In the genomic region with DNA sequence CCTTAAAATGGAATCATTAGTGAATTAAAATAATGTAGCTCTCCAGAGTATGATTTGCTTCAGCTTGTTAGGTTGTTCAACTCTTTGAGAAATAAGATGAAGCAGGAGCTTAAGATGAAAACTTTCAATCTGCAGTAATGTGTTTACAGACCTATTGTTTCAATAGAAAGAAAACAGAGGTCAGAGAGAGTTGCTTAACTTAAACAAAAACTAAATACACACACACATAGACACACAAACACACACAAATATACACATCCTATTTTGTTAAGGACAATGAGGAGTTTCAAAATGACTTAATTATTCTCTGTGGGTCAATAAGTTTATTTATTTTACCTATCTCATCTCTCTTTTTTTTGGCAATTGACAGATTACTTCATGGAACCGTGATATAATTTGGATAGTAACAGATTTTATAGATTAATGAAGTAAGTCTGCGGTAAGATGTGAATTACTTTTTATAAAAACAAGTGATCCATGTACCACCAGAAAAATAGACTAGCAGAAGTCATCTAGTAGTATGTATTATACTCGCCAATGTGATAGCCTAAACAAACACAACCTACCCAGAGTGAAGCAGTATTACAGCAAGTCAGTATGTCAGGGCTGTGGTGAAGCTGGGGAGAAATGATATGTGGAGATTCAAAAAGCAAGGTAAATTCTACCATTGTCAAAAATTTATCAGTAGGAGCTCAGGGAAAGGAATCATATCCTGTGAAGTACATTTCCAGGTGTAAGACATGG, we compare ENCODE assay signal across 29 cellular contexts.
DNase-seq lines count a peak whose midpoint lies in the region; ATAC-seq, FAIRE-seq and TF ChIP-seq lines count a peak whose summit lies in the region.
"Had no signal": no experiment of that assay in that cellular context is flagged by ENCODE, and none has a peak within 500 bp of the region (broad histone marks: within the 10 kb centered on the region; RNA-seq: fewer than 3 reads in every experiment).

No MANE protein-coding gene starts in this region.

- H3K4me3 Mint-ChIP-seq in activated T-cell treated with anti-CD3 and anti-CD28 coated beads, Interleukin-2, amount 50 U/mL, for 4 hours: no peak overlapping the region
- H3K4me3 Mint-ChIP-seq: activated CD4-positive, alpha-beta memory T cell treated with anti-CD3 and anti-CD28 coated beads, Interleukin-2, amount 10 ng/mL, durations not matched to agents 7 days and 5 days; activated naive CD4-positive, alpha-beta T cell treated with anti-CD3 and anti-CD28 coated beads for 36 hours; B cell; CD8-positive, alpha-beta T cell; memory B cell had no signal

- TF ChIP-seq EP300 in HepG2 (IDR thresholded peaks at IDR 0.05; ENCODE audit: low read depth in 2 of 2, low read length in 2 of 2) (no peak), HepG2 (CRISPR knock-in tag; IDR thresholded peaks at IDR 0.05; ENCODE audit: borderline replicate concordance) (no peak)

- H3K27ac ChIP-seq in HepG2 (ENCODE audit: extremely low read length, insufficient read depth, low read length) (no peak overlapping the region), right lobe of liver (no peak overlapping the region), keratinocyte (ENCODE audit: control insufficient read depth, insufficient read depth, low read length) (peak overlapping the region; percentile 68)
- H3K27ac ChIP-seq: adrenal gland, body of pancreas, dorsolateral prefrontal cortex, stomach, uterus had no signal

- no peak for ATAC-seq in HepG2
- no peak for ATAC-seq in right lobe of liver
- ATAC-seq in HG03039 (IDR thresholded peaks at IDR 0.05; ENCODE audit: unreplicated experiment): no peak
- ATAC-seq in activated T-cell treated with anti-CD3 and anti-CD28 coated beads, Interleukin-2, amount 50 U/mL, for 4 hours: no peak
- ATAC-seq: body of pancreas; CD8-positive, alpha-beta T cell; left colon; right cardiac atrium had no signal

- in situ Hi-C loops in HepG2 (cut with HindIII; ENCODE audit: extremely low pct_ligation_motif_present, low pct_unique_long_range_greater_than_20kb): no loop called here

- CTCF ChIA-PET in HepG2 (lab: Yijun Ruan, JAX; ENCODE audit: low intra/inter-chr PET ratio, low total read pairs): no interaction called here

- H4K20me1 ChIP-seq in HepG2 (ENCODE audit: insufficient read depth, low read length) (no peaks in the 10 kb centered on the region), keratinocyte (ENCODE audit: control insufficient read depth, extremely low read depth, insufficient read depth, low read length) (no peaks in the 10 kb centered on the region)

- H3K4me2 ChIP-seq in HepG2 (ENCODE audit: low read depth, low read length): no peak overlapping the region
- peak overlapping the region; percentile 29 for H3K4me2 ChIP-seq in keratinocyte (ENCODE audit: control insufficient read depth, extremely low read depth, insufficient read depth, low read depth, low read length)

- no peaks in the 10 kb centered on the region for H3K36me3 Mint-ChIP-seq in activated T-cell treated with anti-CD3 and anti-CD28 coated beads, Interleukin-2, amount 50 U/mL, for 4 hours (ENCODE audit: insufficient read depth)
- H3K36me3 Mint-ChIP-seq: CD8-positive, alpha-beta T cell; memory B cell had no signal

- no peaks in the 10 kb centered on the region for H3K79me2 ChIP-seq in HepG2 (ENCODE audit: insufficient read depth, low read length)
- H3K79me2 ChIP-seq in keratinocyte (ENCODE audit: control insufficient read depth, insufficient read depth, low read length): peaks cover 12% of the 10 kb centered on the region

- no peak for DNase-seq in HepG2 (ENCODE audit: low spot score)
- no peak for DNase-seq in right lobe of liver
- DNase-seq in adipocyte (ENCODE audit: low read depth): no peak
- DNase-seq in keratinocyte (ENCODE audit: low read depth, low spot score): no peak
- DNase-seq in globus pallidus (ENCODE audit: low spot score): no peak
- no peak for DNase-seq in activated T-cell treated with anti-CD3 and anti-CD28 coated beads, Interleukin-2, amount 50 U/mL, for 4 hours
- no peak for DNase-seq in NCI-H774 (lab: John Stamatoyannopoulos, UW)
- DNase-seq: activated CD4-positive, alpha-beta memory T cell treated with anti-CD3 and anti-CD28 coated beads, Interleukin-2, amount 10 ng/mL, durations not matched to agents 7 days and 5 days; activated CD8-positive, alpha-beta memory T cell treated with anti-CD3 and anti-CD28 coated beads, Interleukin-2, amount 50 U/mL, for 48 hours; activated naive CD4-positive, alpha-beta T cell treated with anti-CD3 and anti-CD28 coated beads for 36 hours; body of pancreas; CD8-positive, alpha-beta T cell; dorsolateral prefrontal cortex; hypothalamus; KG1; left colon; NCI-H1105 treated with DMSO at 0.1 percent for 48 hours; NCI-H187 treated with DMSO at 0.1 percent for 48 hours; NCI-H510A treated with DMSO at 0.1 percent for 48 hours; right cardiac atrium; Right ventricle myocardium superior; stimulated activated CD4-positive, alpha-beta T cell treated with anti-CD3 and anti-CD28 coated beads, Interleukin-12 subunit alpha, Interleukin-12 subunit beta, amount 100 ng/mL, for 4 hours; stimulated activated CD4-positive, alpha-beta T cell treated with anti-CD3 and anti-CD28 coated beads, Interleukin-2, amount 100 ng/mL, for 48 hours; stomach; uterus had no signal

- peaks cover 16% of the 10 kb centered on the region for H3K4me1 ChIP-seq in HepG2 (ENCODE audit: insufficient read depth, low read length)
- H3K4me1 ChIP-seq in right lobe of liver: no peaks in the 10 kb centered on the region
- peaks cover 25% of the 10 kb centered on the region for H3K4me1 ChIP-seq in adipocyte (ENCODE audit: control insufficient read depth, insufficient read depth, low read length)
- peaks cover 16% of the 10 kb centered on the region for H3K4me1 ChIP-seq in keratinocyte (ENCODE audit: control insufficient read depth, extremely low read depth, insufficient read depth, low read length)
- H3K4me1 ChIP-seq: adrenal gland, body of pancreas, stomach, uterus had no signal

- intact Hi-C loops in HepG2 (cut with micrococcal nuclease; ENCODE audit: unreplicated experiment) (loop anchor here (5.0 kb wide), 1 partner anchor 76 kb away; the partner anchor contains the start of gene DCBLD2), right lobe of liver (cut with DNase I) (no loop called here)

- no peaks in the 10 kb centered on the region for H3K9me3 Mint-ChIP-seq in activated T-cell treated with anti-CD3 and anti-CD28 coated beads, Interleukin-2, amount 50 U/mL, for 4 hours
- H3K9me3 Mint-ChIP-seq: activated CD4-positive, alpha-beta memory T cell treated with anti-CD3 and anti-CD28 coated beads, Interleukin-2, amount 10 ng/mL, durations not matched to agents 7 days and 5 days; activated naive CD4-positive, alpha-beta T cell treated with anti-CD3 and anti-CD28 coated beads for 36 hours; CD8-positive, alpha-beta T cell had no signal

- H3K27me3 Mint-ChIP-seq in activated T-cell treated with anti-CD3 and anti-CD28 coated beads, Interleukin-2, amount 50 U/mL, for 4 hours (ENCODE audit: low read depth): no peaks in the 10 kb centered on the region
- H3K27me3 Mint-ChIP-seq: memory B cell had no signal

- H3K4me3 ChIP-seq in HepG2 (replicated peaks in 1 of 3; ENCODE audit: insufficient read depth in 1 of 3, low read depth in 2 of 3, low read length in 3 of 3) (no peak overlapping the region), right lobe of liver (no peak overlapping the region), adipocyte (ENCODE audit: low read length) (peak overlapping the region; percentile 49), keratinocyte (ENCODE audit: control insufficient read depth in 2 of 3, extremely low read depth in 1 of 3, insufficient read depth in 2 of 3, low read depth in 1 of 3, low read length in 3 of 3) (no peak overlapping the region)
- H3K4me3 ChIP-seq: adrenal gland, body of pancreas, dorsolateral prefrontal cortex, stomach, uterus had no signal

- H3K9ac ChIP-seq in HepG2 (ENCODE audit: insufficient read depth, low read depth, low read length): no peak overlapping the region
- no peak overlapping the region for H3K9ac ChIP-seq in adipocyte (ENCODE audit: low read length)
- no peak overlapping the region for H3K9ac ChIP-seq in keratinocyte (ENCODE audit: control insufficient read depth, extremely low read depth, insufficient read depth, low read length)

- dilution Hi-C loops in keratinocyte (cut with MboI; ENCODE audit: extremely low pct_ligation_motif_present, low sequenced_read_pairs): no loop called here

- H2AFZ ChIP-seq in HepG2 (ENCODE audit: low read length) (no peak overlapping the region), keratinocyte (ENCODE audit: control insufficient read depth, low read length) (no peak overlapping the region)

- FAIRE-seq in HepG2 (lab: Jason Lieb, UNC) (no peak), keratinocyte (lab: Jason Lieb, UNC) (no peak)

- H3K27me3 ChIP-seq in HepG2 (ENCODE audit: control insufficient read depth in 1 of 2, insufficient read depth in 2 of 2, low read length in 2 of 2): no peaks in the 10 kb centered on the region
- no peaks in the 10 kb centered on the region for H3K27me3 ChIP-seq in right lobe of liver
- no peaks in the 10 kb centered on the region for H3K27me3 ChIP-seq in adipocyte (replicated peaks; ENCODE audit: control insufficient read depth, insufficient read depth, low read length)
- H3K27me3 ChIP-seq in keratinocyte (ENCODE audit: control insufficient read depth, extremely low read depth, insufficient read depth, low read length): no peaks in the 10 kb centered on the region
- H3K27me3 ChIP-seq: adrenal gland, body of pancreas, stomach, uterus had no signal

- H3K36me3 ChIP-seq in HepG2 (replicated peaks in 1 of 2; ENCODE audit: control insufficient read depth in 1 of 2, insufficient read depth in 2 of 2, low read length in 2 of 2) (no peaks in the 10 kb centered on the region), right lobe of liver (no peaks in the 10 kb centered on the region), adipocyte (ENCODE audit: control insufficient read depth, insufficient read depth, low read length, severe bottlenecking) (no peaks in the 10 kb centered on the region), keratinocyte (ENCODE audit: control insufficient read depth in 2 of 2, extremely low read depth in 1 of 2, insufficient read depth in 2 of 2, low read length in 2 of 2) (no peaks in the 10 kb centered on the region)
- H3K36me3 ChIP-seq: adrenal gland, stomach, uterus had no signal

- no peaks in the 10 kb centered on the region for H3K9me1 ChIP-seq in keratinocyte (ENCODE audit: control insufficient read depth, extremely low read depth, insufficient read depth, low read length)

- no peak for TF ChIP-seq CTCF in HepG2 (CRISPR knock-in tag; IDR thresholded peaks at IDR 0.05)
- TF ChIP-seq CTCF in right lobe of liver (IDR thresholded peaks at IDR 0.05): no peak
- no peak for TF ChIP-seq CTCF in keratinocyte (optimal IDR thresholded peaks at IDR 0.05 in 1 of 3, IDR thresholded peaks at IDR 0.05 in 1 of 3, conservative IDR thresholded peaks at IDR 0.05 in 1 of 3; ENCODE audit: extremely low read depth in 1 of 3, insufficient read depth in 2 of 3, low read length in 3 of 3)

- WGBS in HepG2 (ENCODE audit: low lambda C conversion rate): 18% methylated on average over 3 of the region's 3 CpGs
- WGBS in right lobe of liver (ENCODE audit: insufficient coverage, low coverage, low lambda C conversion rate, missing lambda C conversion rate): 57% methylated on average over 3 of the region's 3 CpGs

- TF ChIP-seq POLR2A in HepG2 (IDR thresholded peaks at IDR 0.05; ENCODE audit: insufficient read depth in 1 of 2, low read depth in 2 of 2, low read length in 2 of 2) (no peak), right lobe of liver (IDR thresholded peaks at IDR 0.05) (no peak)

- BruUV-seq in HepG2 (replicated peaks; lab: Mats Ljungman, UMichigan): no TSS peak

- H3K9me3 ChIP-seq in HepG2 (ENCODE audit: low read length) (no peaks in the 10 kb centered on the region), right lobe of liver (no peaks in the 10 kb centered on the region), adipocyte (ENCODE audit: control insufficient read depth, low read length) (no peaks in the 10 kb centered on the region), keratinocyte (ENCODE audit: control insufficient read depth, low read depth, low read length) (peaks cover 2% of the 10 kb centered on the region)
- H3K9me3 ChIP-seq: adrenal gland, body of pancreas, stomach, uterus had no signal

- POLR2A ChIA-PET in HepG2 (lab: Yijun Ruan, JAX): no interaction called here

- no peak for TF ChIP-seq RAD21 in HepG2 (CRISPR knock-in tag; IDR thresholded peaks at IDR 0.05)

- H3K4me1 Mint-ChIP-seq in activated T-cell treated with anti-CD3 and anti-CD28 coated beads, Interleukin-2, amount 50 U/mL, for 4 hours (ENCODE audit: low read depth): peaks cover 1% of the 10 kb centered on the region
- H3K4me1 Mint-ChIP-seq: B cell, memory B cell had no signal
